13 cellular contexts compared by ENCODE assay signal in genomic region chr17:81221371-81221841, GRCh38. TPM values are rescaled to one million over a fixed set of nuclear protein-coding genes. Genes with fewer than 3 reads are reported as not detected.
DNase-seq lines count a peak whose midpoint lies in the region; ATAC-seq, FAIRE-seq and TF ChIP-seq lines count a peak whose summit lies in the region.
"Had no signal": no experiment of that assay in that cellular context is flagged by ENCODE, and none has a peak within 500 bp of the region (broad histone marks: within the 10 kb centered on the region; RNA-seq: fewer than 3 reads in every experiment).

No MANE protein-coding gene starts in this region.

- H3F3A ChIP-seq in MM.1S (ENCODE audit: insufficient read depth, low read length) (no peaks in the 10 kb centered on the region), neural cell (ENCODE audit: insufficient read depth, low read length, poor library complexity, severe bottlenecking) (no peaks in the 10 kb centered on the region)

- intact Hi-C loops in Calu3 (cut with micrococcal nuclease; ENCODE audit: unreplicated experiment): no loop called here

- H3K4me1 ChIP-seq in MM.1S (ENCODE audit: low read length): peaks cover 14% of the 10 kb centered on the region
- no peaks in the 10 kb centered on the region for H3K4me1 ChIP-seq in small intestine (ENCODE audit: control insufficient read depth in 2 of 2, insufficient read depth in 1 of 2, low read depth in 1 of 2, low read length in 1 of 2)

- TF ChIP-seq EP300 in neural cell (conservative IDR thresholded peaks at IDR 0.05; ENCODE audit: poor library complexity, severe bottlenecking): no peak

- CTCF ChIA-PET in Calu3 (lab: Charles Lee): no interaction called here

- TF ChIP-seq RAD21 in neural cell (conservative IDR thresholded peaks at IDR 0.05): no peak

- H3K27me3 Mint-ChIP-seq in Calu3 (ENCODE audit: unreplicated experiment): no peaks in the 10 kb centered on the region
- H3K27me3 Mint-ChIP-seq in central memory CD8-positive, alpha-beta T cell: no peaks in the 10 kb centered on the region

- H3K4me3 ChIP-seq in MM.1S (ENCODE audit: low read length) (peak overlapping the region; percentile 97; the same call in 1 of the 2 replicates), neural cell (ENCODE audit: low read length) (peak overlapping the region; percentile 92), small intestine (ENCODE audit: low read depth in 1 of 2, low read length in 2 of 2) (no peak overlapping the region)

- H3K9me3 Mint-ChIP-seq in Calu3 (ENCODE audit: low read depth, unreplicated experiment): no peaks in the 10 kb centered on the region
- no peaks in the 10 kb centered on the region for H3K9me3 Mint-ChIP-seq in central memory CD8-positive, alpha-beta T cell

- TF ChIP-seq CTCF in Calu3 (IDR thresholded peaks at IDR 0.05; ENCODE audit: unreplicated experiment): no peak
- no peak for TF ChIP-seq CTCF in MM.1S (IDR thresholded peaks at IDR 0.05; ENCODE audit: low read length)
- TF ChIP-seq CTCF in neural cell (IDR thresholded peaks at IDR 0.05; ENCODE audit: poor library complexity, severe bottlenecking): no peak

- no peak for ATAC-seq in central memory CD8-positive, alpha-beta T cell (replicated peaks; ENCODE audit: extremely low read depth, poor library complexity, severe bottlenecking)
- ATAC-seq in esophagus mucosa: no peak

- H3K36me3 ChIP-seq in MM.1S (replicated peaks; ENCODE audit: insufficient read depth, low read length) (no peaks in the 10 kb centered on the region), neural cell (ENCODE audit: insufficient read depth, low read length) (no peaks in the 10 kb centered on the region), small intestine (ENCODE audit: control insufficient read depth in 2 of 2, insufficient read depth in 2 of 2, low read length in 2 of 2) (peaks cover 0 to 3% of the 10 kb centered on the region in 2 donors)

- H3K27ac ChIP-seq in MM.1S (ENCODE audit: low read length) (no peak overlapping the region), neural cell (ENCODE audit: low read length) (no peak overlapping the region), small intestine (ENCODE audit: low read depth in 1 of 2, low read length in 1 of 2) (no peak overlapping the region)
- H3K27ac ChIP-seq: neutrophil had no signal

- DNase-seq in Calu3: no peak
- no peak for DNase-seq in MM.1S
- DNase-seq in central memory CD8-positive, alpha-beta T cell (ENCODE audit: low spot score in 2 of 2): no peak
- DNase-seq in NCI-H82 (lab: John Stamatoyannopoulos, UW): no peak
- no peak for DNase-seq in small intestine
- no peak for DNase-seq in cerebellar cortex (ENCODE audit: low spot score)
- DNase-seq: cerebellar nuclear complex; stimulated activated naive CD4-positive, alpha-beta T cell treated with Interleukin-2 at 50 U/mL for 16 hours had no signal

- WGBS in small intestine, 3 donors: 50 to 70% (median 50%) methylated on average over 11 of the region's 11 CpGs

- H3K9me3 ChIP-seq in MM.1S (replicated peaks; ENCODE audit: insufficient read depth, low read length) (no peaks in the 10 kb centered on the region), neural cell (ENCODE audit: low read length) (no peaks in the 10 kb centered on the region), small intestine (ENCODE audit: control insufficient read depth, low read depth) (no peaks in the 10 kb centered on the region)
- H3K9me3 ChIP-seq: neutrophil had no signal

- H3K9ac ChIP-seq in MM.1S (ENCODE audit: low read length) (no peak overlapping the region), neural cell (ENCODE audit: low read length) (peak overlapping the region; percentile 71)

- H3K4me1 Mint-ChIP-seq in Calu3 (ENCODE audit: low read depth, unreplicated experiment): peaks cover 15% of the 10 kb centered on the region
- peaks cover 12% of the 10 kb centered on the region for H3K4me1 Mint-ChIP-seq in central memory CD8-positive, alpha-beta T cell

- H4K20me1 ChIP-seq in MM.1S (ENCODE audit: insufficient read depth, low read length): no peaks in the 10 kb centered on the region
- no peaks in the 10 kb centered on the region for H4K20me1 ChIP-seq in neural cell (ENCODE audit: insufficient read depth)

- H2AFZ ChIP-seq in MM.1S (ENCODE audit: low read length) (no peak overlapping the region), neural cell (ENCODE audit: low read depth, low read length) (no peak overlapping the region)

- H3K4me2 ChIP-seq in MM.1S (ENCODE audit: low read depth, low read length): peak overlapping the region; percentile 95; the same call in 1 of the 2 replicates
- H3K4me2 ChIP-seq in neural cell (ENCODE audit: low read length): peak overlapping the region; percentile 84

- no TSS peak for BruUV-seq in Calu3 (replicated peaks; lab: Mats Ljungman, UMichigan)

- no peak overlapping the region for H3K27ac Mint-ChIP-seq in Calu3 (ENCODE audit: unreplicated experiment)
- no peak overlapping the region for H3K27ac Mint-ChIP-seq in central memory CD8-positive, alpha-beta T cell (ENCODE audit: low read depth)

- peak overlapping the region; percentile 71 for H3K4me3 Mint-ChIP-seq in Calu3 (ENCODE audit: low read depth, unreplicated experiment)
- H3K4me3 Mint-ChIP-seq in central memory CD8-positive, alpha-beta T cell: peak overlapping the region; percentile 78

- H3K9me2 ChIP-seq in MM.1S (replicated peaks; ENCODE audit: insufficient read depth, low read length): no peaks in the 10 kb centered on the region
- H3K9me2 ChIP-seq in neural cell (ENCODE audit: insufficient read depth, low read length): no peaks in the 10 kb centered on the region

- H3K27me3 ChIP-seq in MM.1S (replicated peaks; ENCODE audit: insufficient read depth, low read length): peaks cover 17% of the 10 kb centered on the region; the same call in 1 of the 2 replicates
- no peaks in the 10 kb centered on the region for H3K27me3 ChIP-seq in neural cell (ENCODE audit: insufficient read depth, low read depth, low read length)
- H3K27me3 ChIP-seq in small intestine (ENCODE audit: control insufficient read depth in 2 of 2, insufficient read depth in 2 of 2, low read length in 2 of 2): no peaks in the 10 kb centered on the region
- H3K27me3 ChIP-seq: neutrophil had no signal

- no peak for FAIRE-seq in small intestine (lab: Jason Lieb, UNC)

- peaks cover 13% of the 10 kb centered on the region; the same call in 1 of the 2 replicates for H3K79me2 ChIP-seq in MM.1S (ENCODE audit: low read length)
- peaks cover 14% of the 10 kb centered on the region for H3K79me2 ChIP-seq in neural cell (replicated peaks; ENCODE audit: insufficient read depth, low read length)

- peaks cover 29% of the 10 kb centered on the region for H3K36me3 Mint-ChIP-seq in Calu3 (ENCODE audit: insufficient read depth, unreplicated experiment)
- peaks cover 7% of the 10 kb centered on the region for H3K36me3 Mint-ChIP-seq in central memory CD8-positive, alpha-beta T cell (ENCODE audit: insufficient read depth)

TF ChIP-seq in neural cell, 6 proteins besides CTCF, POLR2A, EP300 and RAD21:
- TF ChIP-seq SMC3 (conservative IDR thresholded peaks at IDR 0.05; ENCODE audit: poor library complexity): no peak
- TF ChIP-seq REST (IDR thresholded peaks at IDR 0.05; ENCODE audit: borderline replicate concordance): no peak
- no peak for TF ChIP-seq POLR2AphosphoS5 (IDR thresholded peaks at IDR 0.05)
- TF ChIP-seq MXI1 (conservative IDR thresholded peaks at IDR 0.05; ENCODE audit: poor library complexity, severe bottlenecking): no peak
- TF ChIP-seq TAF1 (IDR thresholded peaks at IDR 0.05; ENCODE audit: low read depth): no peak
- no peak for TF ChIP-seq EZH2 (IDR thresholded peaks at IDR 0.05; ENCODE audit: borderline replicate concordance, insufficient read depth, low read length, poor library complexity, severe bottlenecking)

RNA-seq across cellular contexts. Expression of gene CEP131, which starts 1.4 kb away (rescaled TPM):
- total RNA-seq in Calu3 (2022) (25.2 and 28.2 TPM in 2 replicates), esophagus mucosa (2.7 TPM)
- polyA plus RNA-seq in neural cell (21.3 and 33.0 TPM in 2 replicates), small intestine (1 to 10 TPM; 4.0 to 8.8 (median 5.7) TPM)
- 25.6 and 32.9 TPM in 2 replicates for polyA minus RNA-seq in neural cell

RNA-seq across cellular contexts. Expression of gene TEPSIN, which starts 17.4 kb away (rescaled TPM):
- 37.0 and 38.6 TPM in 2 replicates for total RNA-seq in Calu3 (2022)
- 50.0 and 60.3 TPM in 2 replicates for polyA plus RNA-seq in neural cell
- polyA minus RNA-seq in neural cell: 24.0 and 34.8 TPM in 2 replicates
- 13.1 TPM for total RNA-seq in esophagus mucosa
- 10 to 100 TPM; 19.3 to 89.9 (median 39.4) TPM for polyA plus RNA-seq in small intestine

RNA-seq across cellular contexts. Expression of gene NDUFAF8, which starts 17.7 kb away (rescaled TPM):
- total RNA-seq in Calu3 (2022) (53.3 and 54.1 TPM in 2 replicates), esophagus mucosa (41.2 TPM)
- polyA plus RNA-seq in neural cell (76.4 and 90.2 TPM in 2 replicates), small intestine (10 to 100 TPM; 25.9 to 36.0 (median 35.4) TPM)
- 27.1 and 36.5 TPM in 2 replicates for polyA minus RNA-seq in neural cell

RNA-seq across cellular contexts. Expression of gene AATK, which starts 55.4 kb away (rescaled TPM):
- total RNA-seq in Calu3 (2022) (0.71 TPM in 1 of 2 replicates, not detected in the other), esophagus mucosa (0.56 TPM)
- polyA plus RNA-seq in neural cell (11.1 and 11.8 TPM in 2 replicates), small intestine (100 to 1,000 TPM in 1 of 3 donors, 10 to 100 TPM in 2; 33.1 to 118 (median 98.1) TPM)
- 12.5 and 12.7 TPM in 2 replicates for polyA minus RNA-seq in neural cell
- total RNA-seq: M059J had no signal

RNA-seq across cellular contexts. Expression of gene PVALEF, which starts 56.1 kb away (rescaled TPM):
- not detected in 2 replicates for total RNA-seq in Calu3 (2022)
- polyA plus RNA-seq in neural cell: not detected in 2 replicates
- polyA minus RNA-seq in neural cell: not detected in 2 replicates
- not detected for total RNA-seq in esophagus mucosa
- not detected for polyA plus RNA-seq in small intestine
- total RNA-seq: M059J; T-helper 2 cell treated with Interferon-gamma antibody and Interleukin-4, amounts not matched to agents 100 ng/mL and 5 ng/mL, for 36 hours had no signal

Comparison
In these comparisons a context has a peak if more than half of its experiments do, and no peak if none do; other contexts are left out.
1. H3K4me3 ChIP-seq: peak in MM.1S (single experiment) and neural cell (single experiment); none in small intestine (0 of 2).